20 cellular contexts compared by ENCODE assay signal in the genomic region with DNA sequence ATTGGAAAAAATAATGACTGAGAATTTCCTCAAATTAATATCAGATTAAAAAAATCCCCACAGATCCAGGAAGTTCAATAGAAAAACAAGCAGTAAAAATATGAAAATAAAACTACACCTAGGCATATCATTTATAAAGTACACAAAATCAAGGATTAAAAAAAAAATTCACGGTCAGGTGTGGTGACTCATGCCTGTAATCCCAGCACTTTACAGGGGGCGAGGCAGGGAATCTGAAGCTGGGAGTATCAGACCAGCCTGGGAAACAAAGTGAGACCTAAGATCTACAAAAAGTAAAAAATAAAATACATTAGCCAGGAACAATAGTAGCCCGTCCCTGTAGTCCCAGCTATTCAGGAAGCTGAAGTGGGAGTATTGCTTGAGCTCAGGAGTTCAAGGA.
"Had no signal": no experiment of that assay in that cellular context is flagged by ENCODE, and none has a peak within 500 bp of the region (broad histone marks: within the 10 kb centered on the region; RNA-seq: fewer than 3 reads in every experiment).

No MANE protein-coding gene starts in this region.

- H3K27me3 ChIP-seq: esophagus muscularis mucosa, foreskin keratinocyte, gastroesophageal sphincter, heart left ventricle, hepatocyte, left lung had no signal

- H3K27ac Mint-ChIP-seq: effector memory CD8-positive, alpha-beta T cell; immature natural killer cell; naive thymus-derived CD4-positive, alpha-beta T cell had no signal

- H3K9me3 Mint-ChIP-seq: effector memory CD8-positive, alpha-beta T cell; naive thymus-derived CD4-positive, alpha-beta T cell had no signal

- H3K79me2 ChIP-seq: hepatocyte had no signal

- H3K4me3 ChIP-seq: coronary artery, esophagus muscularis mucosa, gastroesophageal sphincter, heart left ventricle, hepatocyte, left lung, lower lobe of right lung had no signal

- H3K4me1 Mint-ChIP-seq: immature natural killer cell had no signal

- H3K9me3 ChIP-seq: esophagus muscularis mucosa, gastroesophageal sphincter, left lung, lower lobe of right lung had no signal

- H3K4me3 Mint-ChIP-seq: effector memory CD8-positive, alpha-beta T cell; immature natural killer cell; naive thymus-derived CD4-positive, alpha-beta T cell had no signal

- H2AFZ ChIP-seq: hepatocyte had no signal

- ATAC-seq: effector memory CD8-positive, alpha-beta T cell; foreskin keratinocyte; gastroesophageal sphincter; heart left ventricle; left cardiac atrium; left lung; left ventricle myocardium superior; lower lobe of right lung; naive thymus-derived CD4-positive, alpha-beta T cell had no signal

- H3K4me1 ChIP-seq: esophagus muscularis mucosa, foreskin keratinocyte, gastroesophageal sphincter, heart left ventricle, left lung, lower lobe of right lung had no signal

- H3K36me3 ChIP-seq: esophagus muscularis mucosa, gastroesophageal sphincter, heart left ventricle, left lung, lower lobe of right lung had no signal

- FAIRE-seq: colon, endothelial cell of umbilical vein, keratinocyte had no signal

- H3K27ac ChIP-seq: coronary artery, esophagus muscularis mucosa, foreskin keratinocyte, gastroesophageal sphincter, heart left ventricle, hepatocyte, left lung, lower lobe of right lung had no signal

- H3K4me2 ChIP-seq: hepatocyte had no signal

- DNase-seq: effector CD8-positive, alpha-beta T cell; effector memory CD8-positive, alpha-beta T cell; foreskin keratinocyte; heart left ventricle; hypothalamus; immature natural killer cell; left cardiac atrium; left lung; left ventricle myocardium superior; lower lobe of right lung; mesenchymal stem cell; midbrain; naive thymus-derived CD4-positive, alpha-beta T cell had no signal

- H3K36me3 Mint-ChIP-seq: immature natural killer cell had no signal
